In genomic region chr1:44677201-44677520, GRCh38 we compare ENCODE assay signal across 8 cellular contexts. TPM values are rescaled to one million over a fixed set of nuclear protein-coding genes. Genes with fewer than 3 reads are reported as not detected.
DNase-seq lines count a peak whose midpoint lies in the region; ATAC-seq and TF ChIP-seq lines count a peak whose summit lies in the region.

No MANE protein-coding gene starts in this region.

- H2AFZ ChIP-seq in OCI-LY3 (ENCODE audit: low read depth, low read length) (no peak overlapping the region), fibroblast of lung (ENCODE audit: low read length) (no peak overlapping the region)

- TF ChIP-seq CTCF in 22Rv1 (IDR thresholded peaks at IDR 0.05), result peak; percentile 62
- TF ChIP-seq CTCF in GM12864 (IDR thresholded peaks at IDR 0.05; ENCODE audit: low read depth, low read length, missing control alignments), result peak; percentile 65
- TF ChIP-seq CTCF in OCI-LY3 (IDR thresholded peaks at IDR 0.05; ENCODE audit: low read depth, low read length), result peak; percentile 50
- TF ChIP-seq CTCF in fibroblast of lung (conservative IDR thresholded peaks at IDR 0.05 in 1 of 2, IDR thresholded peaks at IDR 0.05 in 1 of 2; ENCODE audit: low read depth in 1 of 2, low read length in 2 of 2), result peak; percentile 40 to 57
- TF ChIP-seq CTCF in tibial artery (IDR thresholded peaks at IDR 0.05), result peak; percentile 15

- DNase-seq in GM12864 (ENCODE audit: low read depth) (peak; percentile 41), fibroblast of lung (ENCODE audit: low read depth in 2 of 2) (peak; percentile 51 to 73), tibial artery (no peak), activated T-cell treated with anti-CD3 and anti-CD28 coated beads for 4 hours (no peak), putamen (ENCODE audit: low spot score) (no peak)

- intact Hi-C loops in tibial artery (cut with DNase I; ENCODE audit: low total_unique reads), result no loop called here

- H4K20me1 ChIP-seq in OCI-LY3 (ENCODE audit: insufficient read depth, low read length), result no peaks in the 10 kb centered on the region
- H4K20me1 ChIP-seq in fibroblast of lung (ENCODE audit: control insufficient read depth, extremely low read depth, insufficient read depth, low read length), result no peaks in the 10 kb centered on the region

- peak overlapping the region; percentile 59 for H3K4me2 ChIP-seq in OCI-LY3 (ENCODE audit: low read length)
- no peak overlapping the region for H3K4me2 ChIP-seq in fibroblast of lung (ENCODE audit: extremely low read depth, insufficient read depth, low read length)

- no peak overlapping the region for H3K4me3 ChIP-seq in GM12864 (ENCODE audit: low read depth, low read length)
- no peak overlapping the region for H3K4me3 ChIP-seq in OCI-LY3 (ENCODE audit: low read length)
- no peak overlapping the region for H3K4me3 ChIP-seq in fibroblast of lung (replicated peaks in 1 of 4; ENCODE audit: control extremely low read depth in 1 of 4, insufficient read depth in 1 of 4, low read depth in 3 of 4, low read length in 4 of 4)
- no peak overlapping the region for H3K4me3 ChIP-seq in tibial artery

- no peak for ATAC-seq in esophagus mucosa

- no peaks in the 10 kb centered on the region for H3K9me3 ChIP-seq in OCI-LY3 (ENCODE audit: insufficient read depth, low read length)
- no peaks in the 10 kb centered on the region for H3K9me3 ChIP-seq in fibroblast of lung (ENCODE audit: control insufficient read depth, insufficient read depth, low read depth, low read length)
- H3K9me3 ChIP-seq in tibial artery, result no peaks in the 10 kb centered on the region

- peak overlapping the region; percentile 52 for H3K27ac ChIP-seq in 22Rv1
- H3K27ac ChIP-seq in OCI-LY3 (ENCODE audit: low read length), result no peak overlapping the region
- peak overlapping the region; percentile 76 for H3K27ac ChIP-seq in fibroblast of lung (ENCODE audit: insufficient read depth, low read length)
- no peak overlapping the region for H3K27ac ChIP-seq in tibial artery

- H3K36me3 ChIP-seq in OCI-LY3 (replicated peaks; ENCODE audit: low read depth, low read length), result no peaks in the 10 kb centered on the region
- no peaks in the 10 kb centered on the region for H3K36me3 ChIP-seq in fibroblast of lung (ENCODE audit: control insufficient read depth, insufficient read depth, low read length)
- H3K36me3 ChIP-seq in tibial artery, result no peaks in the 10 kb centered on the region

- peaks cover 25% of the 10 kb centered on the region for H3K4me1 ChIP-seq in OCI-LY3 (ENCODE audit: low read length)
- H3K4me1 ChIP-seq in fibroblast of lung (ENCODE audit: control insufficient read depth, extremely low read depth, insufficient read depth, low read length), result peaks cover 16% of the 10 kb centered on the region
- peaks cover 0 to 22% (median 18%) of the 10 kb centered on the region in 4 donors for H3K4me1 ChIP-seq in tibial artery

- H3K9ac ChIP-seq in OCI-LY3 (ENCODE audit: low read length) (no peak overlapping the region), fibroblast of lung (ENCODE audit: insufficient read depth, low read length) (no peak overlapping the region)

- H3K79me2 ChIP-seq in OCI-LY3 (ENCODE audit: low read length) (no peaks in the 10 kb centered on the region), fibroblast of lung (ENCODE audit: control insufficient read depth, insufficient read depth, low read length) (no peaks in the 10 kb centered on the region)

- H3K27me3 ChIP-seq in OCI-LY3 (ENCODE audit: low read depth, low read length) (no peaks in the 10 kb centered on the region), fibroblast of lung (ENCODE audit: control insufficient read depth, insufficient read depth, low read length) (no peaks in the 10 kb centered on the region), tibial artery (peaks cover 0 to 2% of the 10 kb centered on the region in 2 donors)

RNA-seq across cellular contexts. Expression of gene ARMH1, which starts 2.6 kb away (rescaled TPM):
- 2.3 and 6.4 TPM in 2 replicates for total RNA-seq in fibroblast of lung
- 0.75 and 2.4 TPM in 2 replicates for polyA plus RNA-seq in fibroblast of lung
- 0.27 and 1.0 TPM in 2 replicates for polyA plus RNA-seq in fibroblast of lung (2012)
- polyA minus RNA-seq in fibroblast of lung (ENCODE audit: low replicate concordance), result not detected in 2 replicates
- not detected for total RNA-seq in esophagus mucosa

RNA-seq across cellular contexts. Expression of gene TMEM53, which starts 2.9 kb away (rescaled TPM):
- 5.6 and 8.1 TPM in 2 replicates for total RNA-seq in fibroblast of lung
- 11.6 and 12.4 TPM in 2 replicates for polyA plus RNA-seq in fibroblast of lung
- 16.4 and 16.8 TPM in 2 replicates for polyA plus RNA-seq in fibroblast of lung (2012)
- 15.9 and 37.0 TPM in 2 replicates for polyA minus RNA-seq in fibroblast of lung (ENCODE audit: low replicate concordance)
- 4.4 TPM for total RNA-seq in esophagus mucosa

RNA-seq across cellular contexts. Expression of gene RNU5D-1, which starts 53.8 kb away (rescaled TPM):
- not detected in 2 replicates for total RNA-seq in fibroblast of lung
- not detected in 2 replicates for polyA plus RNA-seq in fibroblast of lung
- not detected in 2 replicates for polyA plus RNA-seq in fibroblast of lung (2012)
- polyA minus RNA-seq in fibroblast of lung (ENCODE audit: low replicate concordance), result under 0.01 TPM in 1 of 2 replicates, not detected in the other
- not detected for total RNA-seq in esophagus mucosa

Comparison
In these comparisons a context has a peak if more than half of its experiments do, and no peak if none do; other contexts are left out.
1. H3K27ac ChIP-seq: peak in 22Rv1 (single experiment) and fibroblast of lung (single experiment); none in OCI-LY3 (single experiment) and tibial artery (0 of 2).
2. CTCF ChIP-seq: peak in every context shown above with its lines; median percentile 65 in GM12864; 62 in 22Rv1; 50 in OCI-LY3; 48 in fibroblast of lung; 15 in tibial artery.
3. DNase-seq: peak in GM12864 (single experiment) and fibroblast of lung (2 of 2); none in tibial artery (0 of 2), activated T-cell treated with anti-CD3 and anti-CD28 coated beads for 4 hours (single experiment) and putamen (single experiment).